In genomic region chr14:105999361-106000028, GRCh38 we compare ENCODE assay signal across 10 cellular contexts.
DNase-seq lines count a peak whose midpoint lies in the region; ATAC-seq, FAIRE-seq and TF ChIP-seq lines count a peak whose summit lies in the region.
"Had no signal": no experiment of that assay in that cellular context is flagged by ENCODE, and none has a peak within 500 bp of the region (broad histone marks: within the 10 kb centered on the region; RNA-seq: fewer than 3 reads in every experiment).

No MANE protein-coding gene starts in this region.

- no peak overlapping the region for H3K27ac ChIP-seq in kidney (ENCODE audit: low read depth in 2 of 2, low read length in 2 of 2)
- H3K27ac ChIP-seq: BLaER1 treated with 17β-estradiol and CSF1 and Interleukin-3, amounts not matched to agents 10 nM and 100 nM had no signal

- no peaks in the 10 kb centered on the region for H3K4me1 ChIP-seq in kidney (ENCODE audit: control insufficient read depth in 1 of 2, insufficient read depth in 1 of 2, low read depth in 1 of 2, low read length in 2 of 2)
- H3K4me1 ChIP-seq: BLaER1 treated with 17β-estradiol and CSF1 and Interleukin-3, amounts not matched to agents 10 nM and 100 nM had no signal

- peaks cover 1% of the 10 kb centered on the region for H3K9me3 Mint-ChIP-seq in activated naive CD4-positive, alpha-beta T cell treated with anti-CD3 and anti-CD28 coated beads, Interleukin-2, amount 10 ng/mL, durations not matched to agents 7 days and 5 days

- intact Hi-C loops in kidney (cut with DNase I) = no loop called here

- H3K4me3 Mint-ChIP-seq in activated naive CD4-positive, alpha-beta T cell treated with anti-CD3 and anti-CD28 coated beads, Interleukin-2, amount 10 ng/mL, durations not matched to agents 7 days and 5 days = no peak overlapping the region

- H3K4me1 Mint-ChIP-seq in activated naive CD4-positive, alpha-beta T cell treated with anti-CD3 and anti-CD28 coated beads, Interleukin-2, amount 10 ng/mL, durations not matched to agents 7 days and 5 days = peaks cover 56% of the 10 kb centered on the region

- H3K27ac Mint-ChIP-seq in activated naive CD4-positive, alpha-beta T cell treated with anti-CD3 and anti-CD28 coated beads, Interleukin-2, amount 10 ng/mL, durations not matched to agents 7 days and 5 days = peak overlapping the region; percentile 83

- no peak for TF ChIP-seq CTCF in kidney (IDR thresholded peaks at IDR 0.05; ENCODE audit: borderline replicate concordance, extremely low read depth, insufficient read depth)

- CTCF ChIA-PET in activated naive CD4-positive, alpha-beta T cell treated with anti-CD3 and anti-CD28 coated beads, Interleukin-2, amount 10 ng/mL, durations not matched to agents 7 days and 5 days (lab: Charles Lee) = interaction anchor here (0.6 to 3.0 kb wide), 8 partner anchors 13 to 66 kb away, joined by 3 to 32 read pairs (median 4); no protein-coding TSS in a partner anchor

- no peaks in the 10 kb centered on the region for H3K27me3 Mint-ChIP-seq in activated naive CD4-positive, alpha-beta T cell treated with anti-CD3 and anti-CD28 coated beads, Interleukin-2, amount 10 ng/mL, durations not matched to agents 7 days and 5 days

- DNase-seq in NCI-H2081 (lab: John Stamatoyannopoulos, UW) (peak; percentile 4 to 11), NCI-H2081 treated with DMSO at 0.1 percent for 48 hours (lab: John Stamatoyannopoulos, UW) (no peak), RKO (ENCODE audit: low spot score) (peak; percentile 31), kidney (peak; percentile 75)
- peak; percentile 84 for DNase-seq in activated naive CD4-positive, alpha-beta T cell treated with anti-CD3 and anti-CD28 coated beads, Interleukin-2, amount 10 ng/mL, durations not matched to agents 7 days and 5 days
- DNase-seq in stimulated activated naive CD4-positive, alpha-beta T cell (lab: John Stamatoyannopoulos, UW) = peak; percentile 48 to 85 (median 70)

- H3K9ac ChIP-seq in kidney (ENCODE audit: low read length in 2 of 2) = no peak overlapping the region
- H3K9ac ChIP-seq: BLaER1 treated with 17β-estradiol and CSF1 and Interleukin-3, amounts not matched to agents 10 nM and 100 nM had no signal

- no peaks in the 10 kb centered on the region for H3K9me3 ChIP-seq in kidney (ENCODE audit: control insufficient read depth in 1 of 2, low read length in 2 of 2)
- H3K9me3 ChIP-seq: BLaER1 treated with 17β-estradiol and CSF1 and Interleukin-3, amounts not matched to agents 10 nM and 100 nM had no signal

- peaks cover 2% of the 10 kb centered on the region for H3K36me3 Mint-ChIP-seq in activated naive CD4-positive, alpha-beta T cell treated with anti-CD3 and anti-CD28 coated beads, Interleukin-2, amount 10 ng/mL, durations not matched to agents 7 days and 5 days

- H3K36me3 ChIP-seq in kidney (ENCODE audit: control insufficient read depth in 1 of 2, insufficient read depth in 2 of 2, low read length in 2 of 2) = no peaks in the 10 kb centered on the region
- H3K36me3 ChIP-seq: BLaER1 treated with 17β-estradiol and CSF1 and Interleukin-3, amounts not matched to agents 10 nM and 100 nM had no signal

- peak; percentile 68 for ATAC-seq in HG02973 (IDR thresholded peaks at IDR 0.05; ENCODE audit: unreplicated experiment)
- no peak for ATAC-seq in HG02870 (IDR thresholded peaks at IDR 0.05; ENCODE audit: unreplicated experiment)

- no peak for FAIRE-seq in kidney (lab: Jason Lieb, UNC)
- FAIRE-seq: colon had no signal

- no peak overlapping the region for H3K4me3 ChIP-seq in kidney (ENCODE audit: low read length in 2 of 2)
- H3K4me3 ChIP-seq: BLaER1 treated with 17β-estradiol and CSF1 and Interleukin-3, amounts not matched to agents 10 nM and 100 nM had no signal
